In the genomic region with DNA sequence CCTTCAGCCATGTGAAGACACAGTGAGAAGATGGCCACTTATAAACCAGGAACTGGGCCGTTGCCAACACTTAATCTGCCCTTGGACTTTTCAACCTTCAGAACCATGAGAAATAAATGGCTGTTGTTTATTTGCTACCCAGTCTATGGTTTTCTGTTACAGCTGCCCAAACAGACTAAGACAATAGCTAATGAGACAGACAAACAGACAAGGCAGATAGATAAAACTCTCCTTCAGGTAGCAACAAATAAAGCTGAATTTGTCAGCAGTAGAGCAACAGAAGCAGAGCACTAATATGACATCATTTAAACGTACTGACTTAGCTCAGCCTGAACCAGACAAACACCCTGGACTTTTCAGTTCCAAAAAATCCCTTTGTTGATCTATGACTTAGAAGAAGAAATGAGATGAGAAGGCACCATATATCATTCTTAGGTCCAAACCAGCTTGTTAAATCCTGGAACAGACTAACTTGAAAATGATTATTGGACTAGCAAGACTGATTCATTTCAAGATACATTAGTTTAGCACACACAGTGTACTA, we compare ENCODE assay signal across 10 cellular contexts. TPM values are rescaled to one million over a fixed set of nuclear protein-coding genes. Genes with fewer than 3 reads are reported as not detected.
DNase-seq lines count a peak whose midpoint lies in the region; ATAC-seq, FAIRE-seq and TF ChIP-seq lines count a peak whose summit lies in the region.
"Had no signal": no experiment of that assay in that cellular context is flagged by ENCODE, and none has a peak within 500 bp of the region (broad histone marks: within the 10 kb centered on the region; RNA-seq: fewer than 3 reads in every experiment).

No MANE protein-coding gene starts in this region.

- FAIRE-seq in K562 (lab: Jason Lieb, UNC) (peak; percentile 32), RCC 7860 (lab: Jason Lieb, UNC) (no peak)

- no peak overlapping the region for H2AFZ ChIP-seq in K562 (ENCODE audit: low read depth, low read length)

- H3K9me3 ChIP-seq in cardiac muscle cell (ENCODE audit: low read depth) (no peaks in the 10 kb centered on the region), K562 (replicated peaks; ENCODE audit: control insufficient read depth, insufficient read depth, low read depth, low read length) (peaks cover 4% of the 10 kb centered on the region; the same call in 1 of the 2 replicates)
- H3K9me3 ChIP-seq: uterus had no signal

- intact Hi-C loops in Right ventricle myocardium inferior (cut with DNase I) (no loop called here), K562 (cut with micrococcal nuclease) (no loop called here)

- DNase-seq in cardiac muscle cell (ENCODE audit: low read depth in 1 of 2, low spot score in 1 of 2), result peak in 1 of 2 donors; percentile 4
- DNase-seq in Right ventricle myocardium inferior (ENCODE audit: missing footprints), result no peak
- DNase-seq in NCI-H146 treated with DMSO at 0.1 percent for 48 hours (lab: John Stamatoyannopoulos, UW; ENCODE audit: unreplicated experiment), result peak; percentile 83
- DNase-seq in K562 (ENCODE audit: extremely low read depth in 1 of 4, low spot score in 3 of 4), result no peak
- no peak for DNase-seq in type B pancreatic cell (ENCODE audit: extremely low spot score, unreplicated experiment)
- DNase-seq in RCC 7860 (ENCODE audit: low spot score), result no peak
- DNase-seq in kidney glomerular epithelial cell (lab: John Stamatoyannopoulos, UW), result no peak
- DNase-seq: RPMI8226, uterus had no signal

- H3K9me3 Mint-ChIP-seq in type B pancreatic cell, result peaks cover 4% of the 10 kb centered on the region

- no peaks in the 10 kb centered on the region for H3K9me1 ChIP-seq in K562 (ENCODE audit: control insufficient read depth, insufficient read depth, low read length)

- no peaks in the 10 kb centered on the region for H3K27me3 Mint-ChIP-seq in type B pancreatic cell

- TF ChIP-seq CTCF in cardiac muscle cell (IDR thresholded peaks at IDR 0.05; ENCODE audit: low read depth, low read length) (no peak), K562 (IDR thresholded peaks at IDR 0.05 in 2 of 3, conservative IDR thresholded peaks at IDR 0.05 in 1 of 3; ENCODE audit: insufficient read depth in 2 of 3, low read depth in 1 of 3, low read length in 3 of 3) (no peak), type B pancreatic cell (conservative IDR thresholded peaks at IDR 0.05) (no peak)

- POLR2A ChIA-PET in K562 (lab: Yijun Ruan, JAX), result interaction anchor here (1.2 to 1.8 kb wide), 2 partner anchors 14 to 15 kb away, joined by 3 to 4 read pairs; no protein-coding TSS in a partner anchor

- no peak overlapping the region for H3K9ac ChIP-seq in K562 (ENCODE audit: insufficient read depth in 1 of 2, low read depth in 2 of 2, low read length in 2 of 2)

- in situ Hi-C loops in K562 (cut with MboI), result no loop called here

- peaks cover 37% of the 10 kb centered on the region for H3K36me3 Mint-ChIP-seq in type B pancreatic cell

- H3K4me1 ChIP-seq in cardiac muscle cell (ENCODE audit: low read depth), result no peaks in the 10 kb centered on the region
- H3K4me1 ChIP-seq in K562 (replicated peaks in 1 of 2; ENCODE audit: control insufficient read depth in 2 of 2, insufficient read depth in 2 of 2, low read length in 2 of 2), result no peaks in the 10 kb centered on the region
- H3K4me1 ChIP-seq: uterus had no signal

- no peaks in the 10 kb centered on the region for H4K20me1 ChIP-seq in K562 (replicated peaks; ENCODE audit: control insufficient read depth, insufficient read depth, low read length)

- ATAC-seq in Right ventricle myocardium inferior (no peak), K562 (peak; percentile 57; the same call in 2 of the 3 replicates), HG03378 (IDR thresholded peaks at IDR 0.05; ENCODE audit: unreplicated experiment) (no peak)

- no peak for TF ChIP-seq POLR2A in K562 (conservative IDR thresholded peaks at IDR 0.05)

- TF ChIP-seq EP300 in K562 (IDR thresholded peaks at IDR 0.05; ENCODE audit: low read length), result no peak

- no peaks in the 10 kb centered on the region for H3K36me3 ChIP-seq in cardiac muscle cell
- H3K36me3 ChIP-seq in K562 (ENCODE audit: control insufficient read depth, insufficient read depth, low read length), result no peaks in the 10 kb centered on the region; the same call in 2 of the 3 replicates
- H3K36me3 ChIP-seq: uterus had no signal

- H3K79me2 ChIP-seq in K562 (ENCODE audit: control insufficient read depth, insufficient read depth, low read length), result peaks cover 89% of the 10 kb centered on the region

- no peak for TF ChIP-seq RAD21 in K562 (CRISPR knock-in tag; conservative IDR thresholded peaks at IDR 0.05 in 1 of 2, IDR thresholded peaks at IDR 0.05 in 1 of 2)

- no peaks in the 10 kb centered on the region for H3K4me1 Mint-ChIP-seq in type B pancreatic cell (ENCODE audit: unreplicated experiment)

- no peak overlapping the region for H3K4me3 Mint-ChIP-seq in type B pancreatic cell

- H3K4me3 ChIP-seq in cardiac muscle cell (no peak overlapping the region), K562 (no peak overlapping the region)
- H3K4me3 ChIP-seq: uterus had no signal

- H3K27ac ChIP-seq in cardiac muscle cell, result peak overlapping the region; percentile 22
- peak overlapping the region; percentile 3; the same call in 1 of the 3 replicates for H3K27ac ChIP-seq in K562 (ENCODE audit: extremely low read depth, low read depth, low read length)
- H3K27ac ChIP-seq: uterus had no signal

- H3K27ac Mint-ChIP-seq in type B pancreatic cell, result peak overlapping the region; percentile 19

- 33% methylated on average over 2 of the region's 2 CpGs for WGBS in K562 (ENCODE audit: insufficient coverage, low coverage, missing lambda C conversion rate)

- BruUV-seq in K562 (replicated peaks; lab: Mats Ljungman, UMichigan), result no TSS peak

- CTCF ChIA-PET in K562 (lab: Yijun Ruan, JAX; ENCODE audit: low intra/inter-chr PET ratio), result no interaction called here

- no peak overlapping the region for H3K4me2 ChIP-seq in K562 (ENCODE audit: insufficient read depth, low read length)

- H3K27me3 ChIP-seq in cardiac muscle cell, result no peaks in the 10 kb centered on the region
- H3K27me3 ChIP-seq in K562 (ENCODE audit: control insufficient read depth in 2 of 2, insufficient read depth in 2 of 2, low read length in 2 of 2), result no peaks in the 10 kb centered on the region
- H3K27me3 ChIP-seq: uterus had no signal

TF ChIP-seq in K562, 482 proteins besides CTCF, POLR2A, EP300 and RAD21 (continues in another document):
- TF ChIP-seq SRSF1 (IDR thresholded peaks at IDR 0.05; ENCODE audit: low read depth, low read length) (no peak), ATF7 (IDR thresholded peaks at IDR 0.05) (peak; percentile 19; the same call in 1 of the 2 replicates), FOXM1 (IDR thresholded peaks at IDR 0.05; ENCODE audit: low read depth) (no peak), FOXM1 (CRISPR knock-in tag; IDR thresholded peaks at IDR 0.05; ENCODE audit: low read depth) (no peak), CBX5 (IDR thresholded peaks at IDR 0.05; ENCODE audit: borderline replicate concordance, low read depth) (no peak), NFIC (IDR thresholded peaks at IDR 0.05) (peak; percentile 44), SIN3A (IDR thresholded peaks at IDR 0.05; ENCODE audit: borderline replicate concordance in 2 of 2, control insufficient read depth in 1 of 2, low read depth in 2 of 2, low read length in 2 of 2) (no peak)
- TF ChIP-seq, protein P1, sequence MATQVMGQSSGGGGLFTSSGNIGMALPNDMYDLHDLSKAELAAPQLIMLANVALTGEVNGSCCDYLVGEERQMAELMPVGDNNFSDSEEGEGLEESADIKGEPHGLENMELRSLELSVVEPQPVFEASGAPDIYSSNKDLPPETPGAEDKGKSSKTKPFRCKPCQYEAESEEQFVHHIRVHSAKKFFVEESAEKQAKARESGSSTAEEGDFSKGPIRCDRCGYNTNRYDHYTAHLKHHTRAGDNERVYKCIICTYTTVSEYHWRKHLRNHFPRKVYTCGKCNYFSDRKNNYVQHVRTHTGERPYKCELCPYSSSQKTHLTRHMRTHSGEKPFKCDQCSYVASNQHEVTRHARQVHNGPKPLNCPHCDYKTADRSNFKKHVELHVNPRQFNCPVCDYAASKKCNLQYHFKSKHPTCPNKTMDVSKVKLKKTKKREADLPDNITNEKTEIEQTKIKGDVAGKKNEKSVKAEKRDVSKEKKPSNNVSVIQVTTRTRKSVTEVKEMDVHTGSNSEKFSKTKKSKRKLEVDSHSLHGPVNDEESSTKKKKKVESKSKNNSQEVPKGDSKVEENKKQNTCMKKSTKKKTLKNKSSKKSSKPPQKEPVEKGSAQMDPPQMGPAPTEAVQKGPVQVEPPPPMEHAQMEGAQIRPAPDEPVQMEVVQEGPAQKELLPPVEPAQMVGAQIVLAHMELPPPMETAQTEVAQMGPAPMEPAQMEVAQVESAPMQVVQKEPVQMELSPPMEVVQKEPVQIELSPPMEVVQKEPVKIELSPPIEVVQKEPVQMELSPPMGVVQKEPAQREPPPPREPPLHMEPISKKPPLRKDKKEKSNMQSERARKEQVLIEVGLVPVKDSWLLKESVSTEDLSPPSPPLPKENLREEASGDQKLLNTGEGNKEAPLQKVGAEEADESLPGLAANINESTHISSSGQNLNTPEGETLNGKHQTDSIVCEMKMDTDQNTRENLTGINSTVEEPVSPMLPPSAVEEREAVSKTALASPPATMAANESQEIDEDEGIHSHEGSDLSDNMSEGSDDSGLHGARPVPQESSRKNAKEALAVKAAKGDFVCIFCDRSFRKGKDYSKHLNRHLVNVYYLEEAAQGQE (CRISPR knock-in tag; IDR thresholded peaks at IDR 0.05; ENCODE audit: low read depth), result no peak

RNA-seq across cellular contexts. Expression of gene ZZZ3, which starts 27.0 kb away (rescaled TPM):
- total RNA-seq in cardiac muscle cell (43.5 and 48.6 TPM in 2 replicates), Right ventricle myocardium inferior (30.2 TPM), K562 (2014; rRNA removed) (59.3 and 64.0 TPM in 2 replicates), K562 (2014; rRNA removed; fragmentation: Illumina TruSeq; extraction: Trizol) (60.0 and 63.2 TPM in 2 replicates), K562 (2015; rRNA removed; fragmentation: Illumina TruSeq; extraction: Trizol) (59.5 and 62.7 TPM in 2 replicates), K562 (2021) (42.5 and 43.9 TPM in 2 replicates), type B pancreatic cell (ENCODE audit: low replicate concordance) (49.1 and 51.3 TPM in 2 replicates)
- polyA plus RNA-seq in cardiac muscle cell (34.6 and 51.0 TPM in 2 replicates), K562 (2011; rRNA removed) (27.1 and 36.7 TPM in 2 replicates), K562 (2014; fragmentation: Illumina TruSeq; extraction: Trizol) (30.6 and 32.8 TPM in 2 replicates), K562 (2014; fragmentation: Nextera tagmentation; extraction: Ambion mirVana) (10 to 100 TPM; 13.9 to 18.5 TPM), K562 (2014; rRNA removed) (28.7 and 37.2 TPM in 2 replicates)
- 56.5 and 166 TPM in 2 replicates for total RNA-seq in K562 (2011; cell fraction: chromatin; rRNA removed; ENCODE audit: low replicate concordance)
- 27.3 and 49.2 TPM in 2 replicates for total RNA-seq in K562 (2011; cell fraction: nucleolus; rRNA removed)
- 115 and 192 TPM in 2 replicates for total RNA-seq in K562 (2011; cell fraction: nucleoplasm; rRNA removed)
- 10.5 and 19.1 TPM in 2 replicates for polyA plus RNA-seq in K562 (2011; cell fraction: cytosol; rRNA removed)
- 23.6 and 25.9 TPM in 2 replicates for polyA plus RNA-seq in K562 (2011; cell fraction: nucleus; rRNA removed)
- polyA plus RNA-seq in K562 (2012), result 21.0 and 24.2 TPM in 2 replicates
- polyA minus RNA-seq in K562 (2011; rRNA and poly(A)+ RNA removed), result 79.6 and 85.2 TPM in 2 replicates
- 29.5 and 30.7 TPM in 2 replicates for polyA minus RNA-seq in K562 (2011; cell fraction: cytosol; rRNA and poly(A)+ RNA removed)
- polyA minus RNA-seq in K562 (2011; cell fraction: nucleus; rRNA and poly(A)+ RNA removed), result 56.1 and 75.1 TPM in 2 replicates
